1 cellular context compared by ENCODE assay signal in genomic region chr3:37138816-37139215, GRCh38.
TF ChIP-seq lines count a peak whose summit lies in the region.

No MANE protein-coding gene starts in this region.

TF ChIP-seq in GM12878, 131 proteins besides CTCF, POLR2A, EP300 and RAD21 (continued from another document):
- no peak for TF ChIP-seq E2F8 (IDR thresholded peaks at IDR 0.05; ENCODE audit: low read depth, partially characterized antibody)
- TF ChIP-seq BRCA1 (IDR thresholded peaks at IDR 0.05; ENCODE audit: low read depth, low read length): no peak
